Comparison of ENCODE assay signal across 1 cellular context in the genomic region with DNA sequence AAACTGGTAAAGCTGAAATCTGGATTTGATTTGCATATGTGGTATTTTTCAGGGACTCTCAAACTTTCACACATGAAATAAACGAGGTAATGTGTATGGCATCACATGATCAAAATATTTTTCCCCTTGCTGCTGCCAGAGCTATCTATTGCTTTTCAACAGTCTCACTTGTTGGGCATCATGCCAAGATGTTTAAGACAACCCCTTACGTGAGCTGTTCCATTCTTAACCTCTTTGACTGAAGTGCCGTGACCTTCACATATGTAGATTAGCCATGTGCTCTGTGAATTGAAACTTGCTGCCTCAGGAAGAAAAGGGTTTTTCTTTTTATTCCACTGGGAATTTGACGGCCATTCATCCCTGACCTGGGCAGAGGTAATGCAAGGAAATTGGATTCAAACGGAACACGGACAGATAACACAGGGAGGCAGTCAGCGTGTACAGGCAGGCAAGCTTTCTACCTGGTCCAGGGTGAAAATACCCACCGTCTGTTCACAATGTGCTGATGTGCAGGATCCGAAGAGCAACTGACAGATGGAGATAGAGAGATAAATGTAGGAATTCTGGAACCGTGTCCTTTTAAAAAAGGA.
TF ChIP-seq lines count a peak whose summit lies in the region.

No MANE protein-coding gene starts in this region.

TF ChIP-seq in H1, 55 proteins besides CTCF, POLR2A, EP300 and RAD21:
- TF ChIP-seq RBBP5 (IDR thresholded peaks at IDR 0.05; ENCODE audit: borderline replicate concordance, low read depth, low read length) = no peak
- no peak for TF ChIP-seq GABPA (IDR thresholded peaks at IDR 0.05; ENCODE audit: borderline replicate concordance, insufficient read depth, low read length)
- TF ChIP-seq, protein P1, sequence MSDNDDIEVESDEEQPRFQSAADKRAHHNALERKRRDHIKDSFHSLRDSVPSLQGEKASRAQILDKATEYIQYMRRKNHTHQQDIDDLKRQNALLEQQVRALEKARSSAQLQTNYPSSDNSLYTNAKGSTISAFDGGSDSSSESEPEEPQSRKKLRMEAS (IDR thresholded peaks at IDR 0.05) = peak; percentile 90
- TF ChIP-seq, protein P2, sequence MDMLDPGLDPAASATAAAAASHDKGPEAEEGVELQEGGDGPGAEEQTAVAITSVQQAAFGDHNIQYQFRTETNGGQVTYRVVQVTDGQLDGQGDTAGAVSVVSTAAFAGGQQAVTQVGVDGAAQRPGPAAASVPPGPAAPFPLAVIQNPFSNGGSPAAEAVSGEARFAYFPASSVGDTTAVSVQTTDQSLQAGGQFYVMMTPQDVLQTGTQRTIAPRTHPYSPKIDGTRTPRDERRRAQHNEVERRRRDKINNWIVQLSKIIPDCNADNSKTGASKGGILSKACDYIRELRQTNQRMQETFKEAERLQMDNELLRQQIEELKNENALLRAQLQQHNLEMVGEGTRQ (IDR thresholded peaks at IDR 0.05; ENCODE audit: low read length) = no peak
- TF ChIP-seq, protein P3, sequence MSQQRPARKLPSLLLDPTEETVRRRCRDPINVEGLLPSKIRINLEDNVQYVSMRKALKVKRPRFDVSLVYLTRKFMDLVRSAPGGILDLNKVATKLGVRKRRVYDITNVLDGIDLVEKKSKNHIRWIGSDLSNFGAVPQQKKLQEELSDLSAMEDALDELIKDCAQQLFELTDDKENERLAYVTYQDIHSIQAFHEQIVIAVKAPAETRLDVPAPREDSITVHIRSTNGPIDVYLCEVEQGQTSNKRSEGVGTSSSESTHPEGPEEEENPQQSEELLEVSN (IDR thresholded peaks at IDR 0.05) = 0 out of 2 replicates have a peak, but pooled peaks have one; percentile 18
- peak; percentile 48 to 76; a peak in 1 of 4 replicates for TF ChIP-seq SIN3A (conservative IDR thresholded peaks at IDR 0.05 in 1 of 2, IDR thresholded peaks at IDR 0.05 in 1 of 2; ENCODE audit: low read depth in 1 of 2, low read length in 2 of 2)
- TF ChIP-seq SP1 (IDR thresholded peaks at IDR 0.05; ENCODE audit: low read depth, low read length) = 0 out of 2 replicates have a peak, but pooled peaks have one; percentile 11
- TF ChIP-seq RXRA (IDR thresholded peaks at IDR 0.05; ENCODE audit: insufficient read depth, low read depth, low read length) = no peak
- TF ChIP-seq SUZ12 (IDR thresholded peaks at IDR 0.05; ENCODE audit: low read length) = no peak
- 0 out of 2 replicates have a peak, but pooled peaks have one; percentile 55 for TF ChIP-seq YY1 (IDR thresholded peaks at IDR 0.05; ENCODE audit: low read depth, low read length)
- peak; percentile 61; the same call in 1 of the 2 replicates for TF ChIP-seq MAFK (IDR thresholded peaks at IDR 0.05; ENCODE audit: low read depth, low read length)
- TF ChIP-seq EZH2 (IDR thresholded peaks at IDR 0.05; ENCODE audit: low read depth, low read length, severe bottlenecking) = no peak
- TF ChIP-seq BRCA1 (IDR thresholded peaks at IDR 0.05; ENCODE audit: low read depth, low read length) = no peak
TF ChIP-seq in H1: peak in this region for 6.
